ENCODE assay signal across 1 cellular context in the genomic region with DNA sequence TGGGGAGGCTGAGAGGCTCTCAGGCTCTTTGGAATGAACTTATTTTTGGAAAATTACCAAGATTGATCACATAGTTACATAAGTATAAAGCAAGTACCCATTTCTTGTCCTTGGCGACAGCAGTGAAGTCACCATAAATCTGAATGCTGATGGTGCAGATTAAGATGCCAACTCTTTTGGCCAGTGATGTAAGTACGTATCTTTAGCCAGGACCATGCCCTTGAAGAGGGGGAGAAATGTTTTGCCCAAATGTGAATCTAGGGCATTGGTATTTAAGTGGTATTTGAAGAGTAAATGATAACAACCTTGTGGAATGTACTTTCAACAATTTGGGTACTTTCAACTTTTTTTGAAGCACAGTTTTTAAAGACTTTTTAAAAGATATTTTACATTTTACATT.
TF ChIP-seq lines count a peak whose summit lies in the region.

No MANE protein-coding gene starts in this region.

TF ChIP-seq in HepG2, 621 proteins besides CTCF, POLR2A, EP300 and RAD21 (continued from another document):
- TF ChIP-seq MAZ (IDR thresholded peaks at IDR 0.05; ENCODE audit: borderline replicate concordance, low read depth, low read length) (no peak), MAZ (CRISPR knock-in tag; IDR thresholded peaks at IDR 0.05; ENCODE audit: low read depth) (no peak), MAFK (conservative IDR thresholded peaks at IDR 0.05 in 1 of 2, IDR thresholded peaks at IDR 0.05 in 1 of 2; ENCODE audit: low read length in 2 of 2) (peak; percentile 33 to 41; a peak in 2 of 4 replicates)
TF ChIP-seq in HepG2: peak in this region for 2.
